In genomic region chr1:152654110-152654509, GRCh38 we compare ENCODE assay signal across 6 cellular contexts. TPM values are rescaled to one million over a fixed set of nuclear protein-coding genes. Genes with fewer than 3 reads are reported as not detected.
DNase-seq lines count a peak whose midpoint lies in the region; ATAC-seq and TF ChIP-seq lines count a peak whose summit lies in the region.

No MANE protein-coding gene starts in this region.

- CTCF ChIA-PET in PC-9 (lab: Charles Lee): no interaction called here

- no peaks in the 10 kb centered on the region for H3K9me2 ChIP-seq in PC-9 (ENCODE audit: insufficient read depth)

- H3K9me3 ChIP-seq in heart right ventricle: no peaks in the 10 kb centered on the region
- H3K9me3 ChIP-seq in PC-9 (ENCODE audit: insufficient read depth, low read depth): no peaks in the 10 kb centered on the region; the same call in 1 of the 2 replicates

- no peak for ATAC-seq in heart right ventricle
- no peak for ATAC-seq in Right ventricle myocardium superior (ENCODE audit: poor library complexity)
- no peak for ATAC-seq in HG02852 (IDR thresholded peaks at IDR 0.05; ENCODE audit: unreplicated experiment)

- no peaks in the 10 kb centered on the region for H3K79me2 ChIP-seq in PC-9 (ENCODE audit: low read depth)

- POLR2A ChIA-PET in PC-9 (lab: Charles Lee; ENCODE audit: unreplicated experiment): no interaction called here

- no peaks in the 10 kb centered on the region for H3K4me1 ChIP-seq in heart right ventricle
- no peaks in the 10 kb centered on the region for H3K4me1 ChIP-seq in PC-9 (replicated peaks; ENCODE audit: insufficient read depth)

- TF ChIP-seq CTCF in heart right ventricle (IDR thresholded peaks at IDR 0.05) (peak in 6 of 9 donors; percentile 32 to 66 (median 46)), PC-9 (conservative IDR thresholded peaks at IDR 0.05) (peak; percentile 85)

- H3K27ac ChIP-seq in heart right ventricle (no peak overlapping the region), PC-9 (no peak overlapping the region), caudate nucleus (ENCODE audit: low read depth, low read length) (no peak overlapping the region)

- no peak overlapping the region for H2AFZ ChIP-seq in PC-9

- H3K36me3 ChIP-seq in heart right ventricle (no peaks in the 10 kb centered on the region), PC-9 (ENCODE audit: low read depth) (no peaks in the 10 kb centered on the region)

- H3K27me3 ChIP-seq in heart right ventricle (peaks cover 0 to 28% (median 5%) of the 10 kb centered on the region in 7 donors), PC-9 (ENCODE audit: insufficient read depth, low read depth) (peaks cover 15% of the 10 kb centered on the region)

- H3K4me2 ChIP-seq in PC-9: no peak overlapping the region

- BruUV-seq in PC-9 (replicated peaks; lab: Mats Ljungman, UMichigan): no TSS peak

- WGBS in heart right ventricle, 2 donors: 30 to 31% methylated on average over 10 of the region's 10 CpGs

- no peaks in the 10 kb centered on the region; the same call in 1 of the 2 replicates for H4K20me1 ChIP-seq in PC-9 (ENCODE audit: insufficient read depth)

- no peak overlapping the region for H3K4me3 ChIP-seq in heart right ventricle
- no peak overlapping the region for H3K4me3 ChIP-seq in PC-9

- intact Hi-C loops in heart right ventricle (cut with DNase I): loop anchor here in 1 of 10 donors (10.0 kb wide), 1 partner anchor 571 kb away; no protein-coding TSS in a partner anchor
- intact Hi-C loops in Right ventricle myocardium superior (cut with DNase I): no loop called here
- intact Hi-C loops in PC-9 (cut with micrococcal nuclease; ENCODE audit: unreplicated experiment): no loop called here

- H3F3A ChIP-seq in PC-9 (ENCODE audit: insufficient read depth, low read depth): no peaks in the 10 kb centered on the region

- DNase-seq in heart right ventricle (no peak), Right ventricle myocardium superior (no peak), PC-9 (peak; percentile 36 to 56), caudate nucleus (lab: John Stamatoyannopoulos, UW) (peak in 32 of 61 donors; percentile 0 to 37 (median 6)), pons (ENCODE audit: low spot score) (peak; percentile 54)

RNA-seq across cellular contexts. Expression of gene LCE2D, which starts 9.1 kb away (rescaled TPM):
- total RNA-seq in heart right ventricle (not detected), Right ventricle myocardium superior (not detected), PC-9 (2021) (not detected in 2 replicates)
- not detected for polyA plus RNA-seq in heart right ventricle

RNA-seq across cellular contexts. Expression of gene LCE2C, which starts 21.0 kb away (rescaled TPM):
- total RNA-seq in heart right ventricle (not detected), Right ventricle myocardium superior (not detected), PC-9 (2021) (not detected in 2 replicates)
- polyA plus RNA-seq in heart right ventricle: not detected

RNA-seq across cellular contexts. Expression of gene LCE3A, which starts 31.2 kb away (rescaled TPM):
- total RNA-seq in heart right ventricle (not detected), Right ventricle myocardium superior (not detected), PC-9 (2021) (not detected in 2 replicates)
- polyA plus RNA-seq in heart right ventricle: not detected

RNA-seq across cellular contexts. Expression of gene LCE2B, which starts 31.8 kb away (rescaled TPM):
- not detected for total RNA-seq in heart right ventricle
- not detected for polyA plus RNA-seq in heart right ventricle
- total RNA-seq in Right ventricle myocardium superior: not detected
- not detected in 2 replicates for total RNA-seq in PC-9 (2021)

RNA-seq across cellular contexts. Expression of gene LCE3B, which starts 40.5 kb away (rescaled TPM):
- total RNA-seq in heart right ventricle (not detected), Right ventricle myocardium superior (not detected), PC-9 (2021) (not detected in 2 replicates)
- polyA plus RNA-seq in heart right ventricle: not detected

Comparison
In these comparisons a context has a peak if more than half of its experiments do, and no peak if none do; other contexts are left out.
1. DNase-seq: peak in PC-9 (2 of 2), caudate nucleus (32 of 61) and pons (single experiment); none in heart right ventricle (0 of 2) and Right ventricle myocardium superior (single experiment).